ENCODE assay signal across 8 cellular contexts in genomic region chr12:69154585-69155363, GRCh38.
DNase-seq lines count a peak whose midpoint lies in the region; ATAC-seq and TF ChIP-seq lines count a peak whose summit lies in the region.

No MANE protein-coding gene starts in this region.

- H3K9ac ChIP-seq in trophoblast cell (ENCODE audit: low read length) = no peak overlapping the region

- no peak overlapping the region for H4K91ac ChIP-seq in trophoblast cell (ENCODE audit: low read depth, low read length)

- H3K27me3 ChIP-seq in foreskin keratinocyte = no peaks in the 10 kb centered on the region
- H3K27me3 ChIP-seq in trophoblast cell (ENCODE audit: insufficient read depth, low read length) = no peaks in the 10 kb centered on the region
- no peaks in the 10 kb centered on the region for H3K27me3 ChIP-seq in upper lobe of left lung

- no peaks in the 10 kb centered on the region for H3K9me3 ChIP-seq in trophoblast cell (ENCODE audit: insufficient read depth, low read depth, low read length)
- H3K9me3 ChIP-seq in upper lobe of left lung = no peaks in the 10 kb centered on the region

- no peak for TF ChIP-seq EP300 in upper lobe of left lung (IDR thresholded peaks at IDR 0.05)

- no peak overlapping the region for H4K8ac ChIP-seq in trophoblast cell (ENCODE audit: low read depth, low read length)

- H2BK12ac ChIP-seq in trophoblast cell (ENCODE audit: low read length) = no peak overlapping the region

- H2AK5ac ChIP-seq in trophoblast cell (ENCODE audit: low read length) = no peak overlapping the region

- ATAC-seq in GM19025 (IDR thresholded peaks at IDR 0.05; ENCODE audit: low read depth, unreplicated experiment) (peak; percentile 32), foreskin keratinocyte (no peak), upper lobe of left lung (ENCODE audit: low FRiP score in 2 of 2) (peak; percentile 71 to 72)

- peak; percentile 85 for TF ChIP-seq CTCF in foreskin keratinocyte (conservative IDR thresholded peaks at IDR 0.05)
- peak; percentile 61 to 87 (median 79) for TF ChIP-seq CTCF in upper lobe of left lung (IDR thresholded peaks at IDR 0.05)

- no peak for TF ChIP-seq POLR2A in upper lobe of left lung (IDR thresholded peaks at IDR 0.05)

- no peak overlapping the region for H3K18ac ChIP-seq in trophoblast cell (ENCODE audit: low read length)

- WGBS in trophoblast cell (ENCODE audit: extremely low coverage, insufficient coverage, insufficient read length) = no CpG with 5 or more reads among the region's 7 CpGs
- 4 to 8% methylated on average over 7 of the region's 7 CpGs for WGBS in upper lobe of left lung, 2 donors

- no peak overlapping the region for H2AFZ ChIP-seq in trophoblast cell (ENCODE audit: insufficient read depth, low read length, poor library complexity)

- no peaks in the 10 kb centered on the region for H3K79me2 ChIP-seq in trophoblast cell (ENCODE audit: control insufficient read depth, insufficient read depth, low read length, poor library complexity)

- no peak overlapping the region for H4K12ac ChIP-seq in trophoblast cell (ENCODE audit: low read depth, low read length)

- H3K23ac ChIP-seq in trophoblast cell (ENCODE audit: low read length) = no peak overlapping the region

- H3K79me1 ChIP-seq in trophoblast cell (ENCODE audit: low read length) = no peaks in the 10 kb centered on the region

- H2BK120ac ChIP-seq in trophoblast cell (ENCODE audit: insufficient read depth, low read length, poor library complexity) = no peak overlapping the region

- H3K36me3 ChIP-seq in trophoblast cell (ENCODE audit: control insufficient read depth in 1 of 2, insufficient read depth in 2 of 2, low read length in 2 of 2) (no peaks in the 10 kb centered on the region), upper lobe of left lung (no peaks in the 10 kb centered on the region)

- H3K4me2 ChIP-seq in trophoblast cell (ENCODE audit: low read length) = no peak overlapping the region

- H3K27ac ChIP-seq in foreskin keratinocyte (no peak overlapping the region), trophoblast cell (ENCODE audit: low read depth, low read length) (no peak overlapping the region), upper lobe of left lung (peak overlapping the region in 2 of 4 donors; percentile 37 to 44)

- no peak overlapping the region for H3K4ac ChIP-seq in trophoblast cell (ENCODE audit: low read depth, low read length)

- no peak overlapping the region for H2BK5ac ChIP-seq in trophoblast cell (ENCODE audit: low read depth, low read length, poor library complexity)

- H3K4me1 ChIP-seq in foreskin keratinocyte (no peaks in the 10 kb centered on the region), trophoblast cell (ENCODE audit: control insufficient read depth in 1 of 2, insufficient read depth in 2 of 2, low read length in 2 of 2) (no peaks in the 10 kb centered on the region), upper lobe of left lung (peaks cover 3 to 38% (median 16%) of the 10 kb centered on the region in 4 donors)

- DNase-seq in AG08395 (ENCODE audit: low spot score) = peak; percentile 61
- peak; percentile 79 for DNase-seq in LoVo (ENCODE audit: low spot score)
- DNase-seq in SHP77 treated with DMSO at 0.1 percent for 48 hours (lab: John Stamatoyannopoulos, UW) = peak; percentile 7
- peak; percentile 60 for DNase-seq in activated T-helper 9 cell treated with anti-CD3 and anti-CD28 coated beads, Interleukin-2, amount 50 U/mL, for 16 hours (ENCODE audit: low read depth)
- peak in 1 of 2 donors; percentile 32 for DNase-seq in foreskin keratinocyte
- peak; percentile 26 to 71 for DNase-seq in trophoblast cell
- DNase-seq in upper lobe of left lung = peak in 1 of 2 donors; percentile 71

- H3K4me3 ChIP-seq in trophoblast cell (ENCODE audit: low read depth, low read length) (no peak overlapping the region), upper lobe of left lung (no peak overlapping the region)

- no peak overlapping the region for H3K14ac ChIP-seq in trophoblast cell (ENCODE audit: low read length)
